In genomic region chr16:85554791-85555548, GRCh38 we compare ENCODE assay signal across 8 cellular contexts. TPM values are rescaled to one million over a fixed set of nuclear protein-coding genes. Genes with fewer than 3 reads are reported as not detected.
DNase-seq lines count a peak whose midpoint lies in the region; ATAC-seq and TF ChIP-seq lines count a peak whose summit lies in the region.

No MANE protein-coding gene starts in this region.

- peaks cover 5% of the 10 kb centered on the region for H3K27me3 Mint-ChIP-seq in activated T-helper 1 cell treated with anti-CD3 and anti-CD28 coated beads, Interleukin-12 subunit alpha, Interleukin-12 subunit beta, Interleukin-2, Interleukin-4 antibody, amounts not matched to agents 30 ng/mL and 10 ng/mL and 1 ng/mL, durations not matched to agents 14 hours and 24 hours and 36 hours (ENCODE audit: insufficient read depth)
- peaks cover 15% of the 10 kb centered on the region for H3K27me3 Mint-ChIP-seq in neural progenitor cell (ENCODE audit: insufficient read depth, low read depth)

- H3K36me3 ChIP-seq in OCI-LY7 (ENCODE audit: insufficient read depth, low read length) = no peaks in the 10 kb centered on the region
- no peaks in the 10 kb centered on the region for H3K36me3 ChIP-seq in fibroblast of lung (ENCODE audit: control insufficient read depth, insufficient read depth, low read length)
- H3K36me3 ChIP-seq in neural progenitor cell = no peaks in the 10 kb centered on the region
- H3K36me3 ChIP-seq in transverse colon = no peaks in the 10 kb centered on the region

- H3K9me3 ChIP-seq in OCI-LY7 (ENCODE audit: low read length) (no peaks in the 10 kb centered on the region), fibroblast of lung (ENCODE audit: control insufficient read depth, insufficient read depth, low read depth, low read length) (no peaks in the 10 kb centered on the region), neural progenitor cell (ENCODE audit: low read depth) (no peaks in the 10 kb centered on the region), transverse colon (no peaks in the 10 kb centered on the region)

- TF ChIP-seq POLR2A in transverse colon (IDR thresholded peaks at IDR 0.05) = peak; percentile 39

- peak overlapping the region; percentile 99 for H3K27ac Mint-ChIP-seq in activated T-helper 1 cell treated with anti-CD3 and anti-CD28 coated beads, Interleukin-12 subunit alpha, Interleukin-12 subunit beta, Interleukin-2, Interleukin-4 antibody, amounts not matched to agents 30 ng/mL and 10 ng/mL and 1 ng/mL, durations not matched to agents 14 hours and 24 hours and 36 hours
- H3K27ac Mint-ChIP-seq in neural progenitor cell = peak overlapping the region; percentile 92

- no peak for ATAC-seq in HG02571 (IDR thresholded peaks at IDR 0.05; ENCODE audit: unreplicated experiment)

- H3K27me3 ChIP-seq in fibroblast of lung (ENCODE audit: control insufficient read depth, insufficient read depth, low read length) (no peaks in the 10 kb centered on the region), neural progenitor cell (peaks cover 54% of the 10 kb centered on the region), transverse colon (no peaks in the 10 kb centered on the region)

- no peaks in the 10 kb centered on the region for H4K20me1 ChIP-seq in OCI-LY7 (ENCODE audit: insufficient read depth, low read length)
- no peaks in the 10 kb centered on the region for H4K20me1 ChIP-seq in fibroblast of lung (ENCODE audit: control insufficient read depth, extremely low read depth, insufficient read depth, low read length)
- peaks cover 36% of the 10 kb centered on the region for H4K20me1 ChIP-seq in neural progenitor cell (ENCODE audit: low read depth)

- H3K4me1 ChIP-seq in OCI-LY7 (ENCODE audit: insufficient read depth, low read length, poor library complexity, severe bottlenecking) (peaks cover 37% of the 10 kb centered on the region), fibroblast of lung (ENCODE audit: control insufficient read depth, extremely low read depth, insufficient read depth, low read length) (peaks cover 2% of the 10 kb centered on the region), neural progenitor cell (peaks cover 56% of the 10 kb centered on the region), transverse colon (peaks cover 12 to 59% (median 43%) of the 10 kb centered on the region in 4 donors)

- WGBS in transverse colon (ENCODE audit: low coverage in 1 of 2), 2 donors = 0 to 1% methylated on average over 3 to 50 of the region's 68 CpGs

- CTCF ChIA-PET in OCI-LY7 (lab: Charles Lee; ENCODE audit: unreplicated experiment) = interaction anchor here (0.9 kb wide), 1 partner anchor 296 kb away, joined by 3 read pairs; no protein-coding TSS in a partner anchor

- H3K4me3 ChIP-seq in OCI-LY7 (ENCODE audit: low read depth, low read length, poor library complexity, severe bottlenecking) = peak overlapping the region; percentile 74
- peak overlapping the region; percentile 80 to 95 (median 82) for H3K4me3 ChIP-seq in fibroblast of lung (replicated peaks in 1 of 4; ENCODE audit: control extremely low read depth in 1 of 4, insufficient read depth in 1 of 4, low read depth in 3 of 4, low read length in 4 of 4)
- H3K4me3 ChIP-seq in neural progenitor cell = peak overlapping the region; percentile 61
- peak overlapping the region; percentile 64 to 95 (median 94) for H3K4me3 ChIP-seq in transverse colon

- POLR2A ChIA-PET in OCI-LY7 (lab: Charles Lee) = interaction anchor here (0.6 to 2.0 kb wide), 6 partner anchors 14 to 111 kb away, joined by 3 to 7 read pairs (median 3); no protein-coding TSS in a partner anchor

- H3K36me3 Mint-ChIP-seq in activated T-helper 1 cell treated with anti-CD3 and anti-CD28 coated beads, Interleukin-12 subunit alpha, Interleukin-12 subunit beta, Interleukin-2, Interleukin-4 antibody, amounts not matched to agents 30 ng/mL and 10 ng/mL and 1 ng/mL, durations not matched to agents 14 hours and 24 hours and 36 hours (ENCODE audit: low read depth) = peaks cover 3% of the 10 kb centered on the region
- no peaks in the 10 kb centered on the region for H3K36me3 Mint-ChIP-seq in neural progenitor cell

- BruUV-seq in OCI-LY7 (replicated peaks; lab: Mats Ljungman, UMichigan) = no TSS peak

- H3K4me2 ChIP-seq in OCI-LY7 (ENCODE audit: low read length) (peak overlapping the region; percentile 100), fibroblast of lung (ENCODE audit: extremely low read depth, insufficient read depth, low read length) (peak overlapping the region; percentile 64), neural progenitor cell (peak overlapping the region; percentile 94)

- peak overlapping the region; percentile 23; the same call in 1 of the 2 replicates for H2AFZ ChIP-seq in OCI-LY7 (ENCODE audit: low read length)
- no peak overlapping the region for H2AFZ ChIP-seq in fibroblast of lung (ENCODE audit: low read length)
- peak overlapping the region; percentile 65 for H2AFZ ChIP-seq in neural progenitor cell (replicated peaks)

- intact Hi-C loops in OCI-LY7 (cut with micrococcal nuclease; ENCODE audit: unreplicated experiment) = loop anchor here (1.0 to 5.0 kb wide), 3 partner anchors 26 to 108 kb away; no protein-coding TSS in a partner anchor
- intact Hi-C loops in activated T-helper 1 cell treated with anti-CD3 and anti-CD28 coated beads, Interleukin-12 subunit alpha, Interleukin-12 subunit beta, Interleukin-2, Interleukin-4 antibody, amounts not matched to agents 30 ng/mL and 10 ng/mL and 1 ng/mL, durations not matched to agents 14 hours and 24 hours and 36 hours (cut with micrococcal nuclease) = loop anchor here (1.0 to 10.0 kb wide), 11 partner anchors 9 to 1040 kb away; partner anchors contain the start of genes COX4I1 and EMC8
- intact Hi-C loops in transverse colon (cut with DNase I; ENCODE audit: low total_unique reads) = loop anchor here (5.0 kb wide), 1 partner anchor 52 kb away; no protein-coding TSS in a partner anchor

- in situ Hi-C loops in transverse colon (cut with MboI; ENCODE audit: low pct_ligation_motif_present in 1 of 4, low pct_unique_long_range_greater_than_20kb in 1 of 4, low sequenced_read_pairs in 3 of 4) = loop anchor here in 1 of 4 donors (10.0 kb wide), 1 partner anchor 50 kb away; no protein-coding TSS in a partner anchor

- H3K9me3 Mint-ChIP-seq in activated T-helper 1 cell treated with anti-CD3 and anti-CD28 coated beads, Interleukin-12 subunit alpha, Interleukin-12 subunit beta, Interleukin-2, Interleukin-4 antibody, amounts not matched to agents 30 ng/mL and 10 ng/mL and 1 ng/mL, durations not matched to agents 14 hours and 24 hours and 36 hours = no peaks in the 10 kb centered on the region
- H3K9me3 Mint-ChIP-seq in neural progenitor cell = peaks cover 2% of the 10 kb centered on the region

- H3K79me2 ChIP-seq in OCI-LY7 (ENCODE audit: insufficient read depth, low read depth, low read length) = peaks cover 7% of the 10 kb centered on the region; the same call in 1 of the 2 replicates
- peaks cover 24% of the 10 kb centered on the region for H3K79me2 ChIP-seq in fibroblast of lung (ENCODE audit: control insufficient read depth, insufficient read depth, low read length)
- H3K79me2 ChIP-seq in neural progenitor cell (ENCODE audit: low read depth) = peaks cover 4% of the 10 kb centered on the region

- no peak for TF ChIP-seq EP300 in transverse colon (IDR thresholded peaks at IDR 0.05; ENCODE audit: low read depth)

- DNase-seq in NCI-H2196 (lab: John Stamatoyannopoulos, UW; ENCODE audit: unreplicated experiment) (peak; percentile 36), NCI-H2196 treated with DMSO at 0.1 percent for 48 hours (lab: John Stamatoyannopoulos, UW; ENCODE audit: unreplicated experiment) (no peak), OCI-LY7 (ENCODE audit: low spot score) (peak; percentile 53), fibroblast of lung (ENCODE audit: low read depth in 2 of 2) (peak; percentile 73 to 77), neural progenitor cell (ENCODE audit: low spot score) (peak; percentile 62), transverse colon (peak; percentile 66)
- peak; percentile 57 for DNase-seq in activated T-helper 1 cell treated with anti-CD3 and anti-CD28 coated beads, Interleukin-12 subunit alpha, Interleukin-12 subunit beta, Interleukin-2, Interleukin-4 antibody, amounts not matched to agents 30 ng/mL and 10 ng/mL and 1 ng/mL, durations not matched to agents 14 hours and 24 hours and 36 hours (ENCODE audit: low spot score)

- H3K9ac ChIP-seq in fibroblast of lung (ENCODE audit: insufficient read depth, low read length) = peak overlapping the region; percentile 82
- no peak overlapping the region for H3K9ac ChIP-seq in neural progenitor cell

- H3K9me2 ChIP-seq in OCI-LY7 (ENCODE audit: insufficient read depth, low read length) = no peaks in the 10 kb centered on the region

- peaks cover 34% of the 10 kb centered on the region for H3K4me1 Mint-ChIP-seq in activated T-helper 1 cell treated with anti-CD3 and anti-CD28 coated beads, Interleukin-12 subunit alpha, Interleukin-12 subunit beta, Interleukin-2, Interleukin-4 antibody, amounts not matched to agents 30 ng/mL and 10 ng/mL and 1 ng/mL, durations not matched to agents 14 hours and 24 hours and 36 hours (ENCODE audit: low read depth)
- peaks cover 54% of the 10 kb centered on the region for H3K4me1 Mint-ChIP-seq in neural progenitor cell

- H3K4me3 Mint-ChIP-seq in activated T-helper 1 cell treated with anti-CD3 and anti-CD28 coated beads, Interleukin-12 subunit alpha, Interleukin-12 subunit beta, Interleukin-2, Interleukin-4 antibody, amounts not matched to agents 30 ng/mL and 10 ng/mL and 1 ng/mL, durations not matched to agents 14 hours and 24 hours and 36 hours = peak overlapping the region; percentile 93
- peak overlapping the region; percentile 95 for H3K4me3 Mint-ChIP-seq in neural progenitor cell

- TF ChIP-seq CTCF in OCI-LY7 (conservative IDR thresholded peaks at IDR 0.05; ENCODE audit: low read length) (no peak), fibroblast of lung (conservative IDR thresholded peaks at IDR 0.05 in 1 of 2, IDR thresholded peaks at IDR 0.05 in 1 of 2; ENCODE audit: low read depth in 1 of 2, low read length in 2 of 2) (no peak), neural progenitor cell (IDR thresholded peaks at IDR 0.05) (no peak), transverse colon (IDR thresholded peaks at IDR 0.05) (no peak)

- peak overlapping the region; percentile 84 for H3K27ac ChIP-seq in OCI-LY7 (ENCODE audit: low read depth, low read length, poor library complexity, severe bottlenecking)
- peak overlapping the region; percentile 87 for H3K27ac ChIP-seq in fibroblast of lung (ENCODE audit: insufficient read depth, low read length)
- no peak overlapping the region for H3K27ac ChIP-seq in neural progenitor cell
- H3K27ac ChIP-seq in transverse colon = peak overlapping the region; percentile 91 to 98 (median 96)

- H3F3A ChIP-seq in neural progenitor cell (ENCODE audit: low read depth) = peaks cover 75% of the 10 kb centered on the region

RNA-seq across cellular contexts. Expression of gene GSE1, which starts 58.2 kb away (rescaled TPM):
- 30.9 and 32.4 TPM in 2 replicates for total RNA-seq in OCI-LY7 (2014; rRNA removed; shearing (Covaris generic))
- total RNA-seq in OCI-LY7 (2022) (56.2 and 66.6 TPM in 2 replicates), fibroblast of lung (31.1 and 35.7 TPM in 2 replicates), neural progenitor cell (ENCODE audit: low replicate concordance) (7.7 and 20.4 TPM in 2 replicates), transverse colon (100 to 1,000 TPM; 100 to 139 (median 120) TPM)
- 35.2 and 35.3 TPM in 2 replicates for total RNA-seq in activated T-helper 1 cell treated with anti-CD3 and anti-CD28 coated beads, Interleukin-12 subunit alpha, Interleukin-12 subunit beta, Interleukin-2, Interleukin-4 antibody, amounts not matched to agents 30 ng/mL and 10 ng/mL and 1 ng/mL, durations not matched to agents 14 hours and 24 hours and 36 hours
- 11.0 and 13.0 TPM in 2 replicates for polyA plus RNA-seq in fibroblast of lung
- 17.9 and 19.8 TPM in 2 replicates for polyA plus RNA-seq in fibroblast of lung (2012)
- polyA minus RNA-seq in fibroblast of lung (ENCODE audit: low replicate concordance) = 16.8 and 21.8 TPM in 2 replicates
